In genomic region chrX:150358651-150359050, GRCh38 we compare ENCODE assay signal across 30 cellular contexts.
"Had no signal": no experiment of that assay in that cellular context is flagged by ENCODE, and none has a peak within 500 bp of the region (broad histone marks: within the 10 kb centered on the region; RNA-seq: fewer than 3 reads in every experiment).

No MANE protein-coding gene starts in this region.

- H3K27me3 ChIP-seq: brain microvascular endothelial cell, esophagus muscularis mucosa, gastrocnemius medialis had no signal

- H3K36me3 ChIP-seq: brain microvascular endothelial cell, esophagus muscularis mucosa, gastrocnemius medialis, heart left ventricle had no signal

- H3K27me3 Mint-ChIP-seq: T-helper 17 cell had no signal

- H3K4me3 Mint-ChIP-seq: activated CD4-positive, alpha-beta memory T cell treated with anti-CD3 and anti-CD28 coated beads for 36 hours; activated CD4-positive, alpha-beta T cell treated with anti-CD3 and anti-CD28 coated beads for 36 hours; activated CD4-positive, alpha-beta T cell treated with anti-CD3 and anti-CD28 coated beads, Interleukin-2, amount 10 ng/mL, durations not matched to agents 24 days and 14 days; activated CD8-positive, alpha-beta T cell treated with anti-CD3 and anti-CD28 coated beads, Interleukin-2, amount 10 ng/mL, durations not matched to agents 7 days and 5 days; activated naive CD8-positive, alpha-beta T cell; activated T-cell treated with anti-CD3 and anti-CD28 coated beads, Interleukin-2, amount 50 U/mL, for 24 hours; activated T-cell treated with anti-CD3 and anti-CD28 coated beads, Interleukin-2, amount 50 U/mL, for 72 hours; effector memory CD8-positive, alpha-beta T cell; T-helper 17 cell; T-helper 2 cell treated with Interferon-gamma antibody and Interleukin-4, amounts not matched to agents 5 μg/mL and 100 μg/mL, for 36 hours had no signal

- DNase-seq: activated CD4-positive, alpha-beta memory T cell treated with anti-CD3 and anti-CD28 coated beads for 36 hours; activated CD4-positive, alpha-beta T cell treated with anti-CD3 and anti-CD28 coated beads for 36 hours; activated CD4-positive, alpha-beta T cell treated with anti-CD3 and anti-CD28 coated beads, Interleukin-2, amount 10 ng/mL, durations not matched to agents 24 days and 14 days; activated CD4-positive, CD25-positive, alpha-beta regulatory T cell; activated CD4-positive, CD25-positive, alpha-beta regulatory T cell treated with anti-CD3 and anti-CD28 coated beads, Interleukin-2, amount 50 U/mL, for 72 hours; activated CD8-positive, alpha-beta T cell treated with anti-CD3 and anti-CD28 coated beads, Interleukin-2, amount 10 ng/mL, durations not matched to agents 7 days and 5 days; activated gamma-delta T cell treated with Interleukin-2 at 50 U/mL for 16 hours; activated naive CD4-positive, alpha-beta T cell treated with anti-CD3 and anti-CD28 coated beads, Interleukin-2, amount 50 U/mL, for 16 hours; activated naive CD4-positive, alpha-beta T cell treated with Interleukin-2 at 50 U/mL for 16 hours; activated T-cell treated with anti-CD3 and anti-CD28 coated beads for 4 hours; activated T-cell treated with anti-CD3 and anti-CD28 coated beads, Interleukin-2, amount 50 U/mL, for 24 hours; activated T-cell treated with anti-CD3 and anti-CD28 coated beads, Interleukin-2, amount 50 U/mL, for 72 hours; amniotic stem cell; anterior cingulate cortex; brain microvascular endothelial cell; cortex of kidney; dermis blood vessel endothelial cell; effector CD4-positive, alpha-beta T cell; effector memory CD8-positive, alpha-beta T cell; erythroblast; foreskin keratinocyte; gastrocnemius medialis; glutamatergic neuron; heart left ventricle; T-helper 1 cell; T-helper 17 cell; T1000 had no signal

- H3K27ac Mint-ChIP-seq: activated CD4-positive, alpha-beta memory T cell treated with anti-CD3 and anti-CD28 coated beads for 36 hours; activated CD4-positive, alpha-beta T cell treated with anti-CD3 and anti-CD28 coated beads for 36 hours; activated CD4-positive, alpha-beta T cell treated with anti-CD3 and anti-CD28 coated beads, Interleukin-2, amount 10 ng/mL, durations not matched to agents 24 days and 14 days; activated CD8-positive, alpha-beta T cell treated with anti-CD3 and anti-CD28 coated beads, Interleukin-2, amount 10 ng/mL, durations not matched to agents 7 days and 5 days; activated naive CD8-positive, alpha-beta T cell; activated T-cell treated with anti-CD3 and anti-CD28 coated beads, Interleukin-2, amount 50 U/mL, for 24 hours; activated T-cell treated with anti-CD3 and anti-CD28 coated beads, Interleukin-2, amount 50 U/mL, for 72 hours; T-helper 17 cell; T-helper 2 cell treated with Interferon-gamma antibody and Interleukin-4, amounts not matched to agents 5 μg/mL and 100 μg/mL, for 36 hours had no signal

- H3K4me3 ChIP-seq: esophagus muscularis mucosa, gastrocnemius medialis, heart left ventricle had no signal

- H3K9me3 ChIP-seq: esophagus muscularis mucosa, gastrocnemius medialis, heart left ventricle had no signal

- H3K27ac ChIP-seq: brain microvascular endothelial cell, esophagus muscularis mucosa, foreskin keratinocyte, gastrocnemius medialis, heart left ventricle had no signal

- H3K36me3 Mint-ChIP-seq: activated CD4-positive, alpha-beta memory T cell treated with anti-CD3 and anti-CD28 coated beads for 36 hours; activated naive CD8-positive, alpha-beta T cell had no signal

- H3K9me3 Mint-ChIP-seq: activated CD4-positive, alpha-beta memory T cell treated with anti-CD3 and anti-CD28 coated beads for 36 hours; activated CD4-positive, alpha-beta T cell treated with anti-CD3 and anti-CD28 coated beads, Interleukin-2, amount 10 ng/mL, durations not matched to agents 24 days and 14 days; activated T-cell treated with anti-CD3 and anti-CD28 coated beads, Interleukin-2, amount 50 U/mL, for 24 hours; activated T-cell treated with anti-CD3 and anti-CD28 coated beads, Interleukin-2, amount 50 U/mL, for 72 hours; effector memory CD8-positive, alpha-beta T cell; T-helper 2 cell treated with Interferon-gamma antibody and Interleukin-4, amounts not matched to agents 5 μg/mL and 100 μg/mL, for 36 hours had no signal

- ATAC-seq: activated CD4-positive, alpha-beta T cell treated with anti-CD3 and anti-CD28 coated beads for 36 hours; activated CD8-positive, alpha-beta T cell treated with anti-CD3 and anti-CD28 coated beads, Interleukin-2, amount 10 ng/mL, durations not matched to agents 7 days and 5 days; activated T-cell treated with anti-CD3 and anti-CD28 coated beads, Interleukin-2, amount 50 U/mL, for 72 hours; effector memory CD8-positive, alpha-beta T cell; foreskin keratinocyte; gastrocnemius medialis; heart left ventricle; T-helper 17 cell had no signal
